In genomic region chr7:1758859-1759521, GRCh38 we compare ENCODE assay signal across 14 cellular contexts.
A peak's percentile ranks its signal among the peaks of the same experiment; 100 is the strongest.
DNase-seq lines count a peak whose midpoint lies in the region; ATAC-seq and TF ChIP-seq lines count a peak whose summit lies in the region.
"Had no signal": no experiment of that assay in that cellular context is flagged by ENCODE, and none has a peak within 500 bp of the region (broad histone marks: within the 10 kb centered on the region; RNA-seq: fewer than 3 reads in every experiment).

No MANE protein-coding gene starts in this region.

- H3K27ac ChIP-seq in SK-N-SH (ENCODE audit: low read depth in 2 of 2, low read length in 1 of 2) (no peak overlapping the region), skeletal muscle tissue (ENCODE audit: low read depth, low read length) (no peak overlapping the region)
- H3K27ac ChIP-seq: GM23248, neutrophil, thyroid gland had no signal

- H3K4me2 ChIP-seq in SK-N-SH = no peak overlapping the region

- 72% methylated on average over 21 of the region's 32 CpGs for WGBS in SK-N-SH (ENCODE audit: low lambda C conversion rate)

- no peaks in the 10 kb centered on the region for H3K4me1 ChIP-seq in SK-N-SH (ENCODE audit: control insufficient read depth in 1 of 2, insufficient read depth in 2 of 2, low read depth in 1 of 2, low read length in 1 of 2)
- H3K4me1 ChIP-seq in skeletal muscle tissue (ENCODE audit: control insufficient read depth in 3 of 3, insufficient read depth in 3 of 3, low read length in 3 of 3) = peaks cover 0 to 12% (median 7%) of the 10 kb centered on the region in 3 donors
- H3K4me1 ChIP-seq: thyroid gland had no signal

- H3K9me3 Mint-ChIP-seq in WTC11 = no peaks in the 10 kb centered on the region

- no peak overlapping the region for H3K4me3 ChIP-seq in SK-N-SH (ENCODE audit: low read depth in 2 of 2, low read length in 1 of 2)
- peak overlapping the region in 2 of 3 donors; percentile 13 to 40 for H3K4me3 ChIP-seq in skeletal muscle tissue (ENCODE audit: low read length in 3 of 3)
- H3K4me3 ChIP-seq: GM23248, thyroid gland had no signal

- H3K4me3 Mint-ChIP-seq in WTC11 = no peak overlapping the region
- H3K4me3 Mint-ChIP-seq: stimulated activated memory B cell treated with anti-CD40 and anti-IgM and Interleukin-4, amounts not matched to agents 10 μg/mL and 1 μg/mL and 100 μg/mL, for 72 hours; T-helper 2 cell treated with Interferon-gamma antibody and Interleukin-4, amounts not matched to agents 5 μg/mL and 100 μg/mL, for 36 hours had no signal

- H3K9me3 ChIP-seq in SK-N-SH = no peaks in the 10 kb centered on the region
- H3K9me3 ChIP-seq in skeletal muscle tissue (ENCODE audit: control insufficient read depth in 3 of 3, low read length in 3 of 3) = peaks cover 0 to 6% (median 5%) of the 10 kb centered on the region in 3 donors
- H3K9me3 ChIP-seq: thyroid gland had no signal

- POLR2A ChIA-PET in SK-N-SH (lab: Yijun Ruan, JAX) = no interaction called here
- POLR2A ChIA-PET in WTC11 (lab: Charles Lee) = no interaction called here

- H4K20me1 ChIP-seq in SK-N-SH (ENCODE audit: insufficient read depth) = no peaks in the 10 kb centered on the region

- TF ChIP-seq CTCF in SK-N-SH (IDR thresholded peaks at IDR 0.05) = no peak
- peak; percentile 6; the same call in 1 of the 2 replicates for TF ChIP-seq CTCF in WTC11 (IDR thresholded peaks at IDR 0.05)

- ATAC-seq in SK-N-SH treated with all-trans-retinoic acid at 6 μM for 48 hours (peak; percentile 31), WTC11 (no peak), left ventricle myocardium superior (peak; percentile 96)
- ATAC-seq: stimulated activated memory B cell treated with anti-CD40 and anti-IgM and Interleukin-4, amounts not matched to agents 10 μg/mL and 1 μg/mL and 100 μg/mL, for 72 hours had no signal

- H3K9me2 ChIP-seq in SK-N-SH = no peaks in the 10 kb centered on the region

- H3K36me3 Mint-ChIP-seq in WTC11 = no peaks in the 10 kb centered on the region
- H3K36me3 Mint-ChIP-seq: stimulated activated memory B cell treated with anti-CD40 and anti-IgM and Interleukin-4, amounts not matched to agents 10 μg/mL and 1 μg/mL and 100 μg/mL, for 72 hours had no signal

- H3K9ac ChIP-seq in SK-N-SH = no peak overlapping the region
- H3K9ac ChIP-seq in skeletal muscle tissue (ENCODE audit: low read depth in 1 of 3, low read length in 3 of 3) = peak overlapping the region in 1 of 3 donors; percentile 64
- H3K9ac ChIP-seq: GM23248 had no signal

- H3K36me3 ChIP-seq in SK-N-SH (replicated peaks in 1 of 2; ENCODE audit: control insufficient read depth in 1 of 2, insufficient read depth in 2 of 2, low read length in 1 of 2) = no peaks in the 10 kb centered on the region
- no peaks in the 10 kb centered on the region for H3K36me3 ChIP-seq in skeletal muscle tissue (ENCODE audit: control insufficient read depth in 3 of 3, insufficient read depth in 3 of 3, low read length in 3 of 3)
- H3K36me3 ChIP-seq: neutrophil, thyroid gland had no signal

- H3K79me2 ChIP-seq in SK-N-SH (ENCODE audit: insufficient read depth) = no peaks in the 10 kb centered on the region

- peaks cover 22% of the 10 kb centered on the region for H3K27me3 Mint-ChIP-seq in WTC11 (ENCODE audit: low read depth)

- peaks cover 18% of the 10 kb centered on the region for H3K4me1 Mint-ChIP-seq in WTC11

- CTCF ChIA-PET in SK-N-SH (lab: Yijun Ruan, JAX) (interaction anchor here (0.5 to 2.8 kb wide), 35 partner anchors 9 to 477 kb away, joined by 3 to 14 read pairs (median 4); no protein-coding TSS in a partner anchor), WTC11 (lab: Charles Lee) (interaction anchor here (0.6 to 3.0 kb wide), 19 partner anchors 8 to 589 kb away, joined by 3 to 21 read pairs (median 4); partner anchors contain the start of gene ELFN1)

- no peaks in the 10 kb centered on the region for H3F3A ChIP-seq in SK-N-SH (replicated peaks; ENCODE audit: insufficient read depth)

- no peak for TF ChIP-seq RAD21 in SK-N-SH (IDR thresholded peaks at IDR 0.05; ENCODE audit: low read length)

- no peak overlapping the region for H2AFZ ChIP-seq in SK-N-SH (ENCODE audit: low read depth)
- H2AFZ ChIP-seq: GM23248 had no signal

- no peak for TF ChIP-seq EP300 in SK-N-SH (IDR thresholded peaks at IDR 0.05; ENCODE audit: borderline replicate concordance in 1 of 2, low read depth in 1 of 2, low read length in 1 of 2)

- H3K27me3 ChIP-seq in SK-N-SH (ENCODE audit: insufficient read depth) (no peaks in the 10 kb centered on the region; the same call in 1 of the 2 replicates), skeletal muscle tissue (ENCODE audit: control insufficient read depth in 3 of 3, insufficient read depth in 3 of 3, low read length in 3 of 3) (peaks cover 24 to 37% (median 27%) of the 10 kb centered on the region in 3 donors)
- H3K27me3 ChIP-seq: neutrophil, thyroid gland had no signal

- DNase-seq in SK-N-SH (no peak), WTC11 (ENCODE audit: low spot score) (no peak), left ventricle myocardium superior (peak; percentile 86), SHP77 treated with DMSO at 0.1 percent for 48 hours (lab: John Stamatoyannopoulos, UW) (no peak), NCI-H1048 (lab: John Stamatoyannopoulos, UW) (no peak), pons (ENCODE audit: low spot score) (no peak)
- DNase-seq: activated CD4-positive, CD25-positive, alpha-beta regulatory T cell treated with anti-CD3 and anti-CD28 coated beads, Interleukin-2, amount 50 U/mL, for 72 hours; thyroid gland had no signal

- no peak overlapping the region for H3K27ac Mint-ChIP-seq in WTC11
- H3K27ac Mint-ChIP-seq: stimulated activated memory B cell treated with anti-CD40 and anti-IgM and Interleukin-4, amounts not matched to agents 10 μg/mL and 1 μg/mL and 100 μg/mL, for 72 hours; T-helper 2 cell treated with Interferon-gamma antibody and Interleukin-4, amounts not matched to agents 5 μg/mL and 100 μg/mL, for 36 hours had no signal

- intact Hi-C loops in left ventricle myocardium superior (cut with micrococcal nuclease) = no loop called here

TF ChIP-seq in SK-N-SH treated with all-trans-retinoic acid at 6 μM for 48 hours, 23 proteins besides CTCF, POLR2A, EP300 and RAD21 (continues in another document):
- no peak for TF ChIP-seq CSDC2 (CRISPR knock-in tag; IDR thresholded peaks at IDR 0.05)
- TF ChIP-seq, protein P1, sequence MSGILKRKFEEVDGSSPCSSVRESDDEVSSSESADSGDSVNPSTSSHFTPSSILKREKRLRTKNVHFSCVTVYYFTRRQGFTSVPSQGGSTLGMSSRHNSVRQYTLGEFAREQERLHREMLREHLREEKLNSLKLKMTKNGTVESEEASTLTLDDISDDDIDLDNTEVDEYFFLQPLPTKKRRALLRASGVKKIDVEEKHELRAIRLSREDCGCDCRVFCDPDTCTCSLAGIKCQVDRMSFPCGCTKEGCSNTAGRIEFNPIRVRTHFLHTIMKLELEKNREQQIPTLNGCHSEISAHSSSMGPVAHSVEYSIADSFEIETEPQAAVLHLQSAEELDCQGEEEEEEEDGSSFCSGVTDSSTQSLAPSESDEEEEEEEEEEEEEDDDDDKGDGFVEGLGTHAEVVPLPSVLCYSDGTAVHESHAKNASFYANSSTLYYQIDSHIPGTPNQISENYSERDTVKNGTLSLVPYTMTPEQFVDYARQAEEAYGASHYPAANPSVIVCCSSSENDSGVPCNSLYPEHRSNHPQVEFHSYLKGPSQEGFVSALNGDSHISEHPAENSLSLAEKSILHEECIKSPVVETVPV (CRISPR knock-in tag; IDR thresholded peaks at IDR 0.05) = no peak
- TF ChIP-seq ISL1 (CRISPR knock-in tag; IDR thresholded peaks at IDR 0.05) = no peak
- no peak for TF ChIP-seq TCF4 (CRISPR knock-in tag; IDR thresholded peaks at IDR 0.05; ENCODE audit: borderline replicate concordance)
- TF ChIP-seq ZC3H10 (CRISPR knock-in tag; IDR thresholded peaks at IDR 0.05) = no peak

TF ChIP-seq in SK-N-SH, 30 proteins besides CTCF, POLR2A, EP300 and RAD21 (continues in another document):
- TF ChIP-seq CHD2 (IDR thresholded peaks at IDR 0.05; ENCODE audit: low read length, partially characterized antibody) (no peak), MAX (IDR thresholded peaks at IDR 0.05; ENCODE audit: low read depth) (no peak), ELF1 (IDR thresholded peaks at IDR 0.05) (no peak), EZH2phosphoT487 (IDR thresholded peaks at IDR 0.05; ENCODE audit: borderline replicate concordance, low read depth) (no peak), TEAD4 (IDR thresholded peaks at IDR 0.05; ENCODE audit: borderline replicate concordance, insufficient read depth) (no peak), TCF12 (IDR thresholded peaks at IDR 0.05) (no peak), FOXJ3 (CRISPR knock-in tag; IDR thresholded peaks at IDR 0.05) (no peak)

TF ChIP-seq in WTC11, 78 proteins besides CTCF, POLR2A, EP300 and RAD21:
- TF ChIP-seq, protein P2, sequence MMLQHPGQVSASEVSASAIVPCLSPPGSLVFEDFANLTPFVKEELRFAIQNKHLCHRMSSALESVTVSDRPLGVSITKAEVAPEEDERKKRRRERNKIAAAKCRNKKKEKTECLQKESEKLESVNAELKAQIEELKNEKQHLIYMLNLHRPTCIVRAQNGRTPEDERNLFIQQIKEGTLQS (CRISPR knock-in tag; conservative IDR thresholded peaks at IDR 0.05) = no peak
- TF ChIP-seq OVOL2 (CRISPR knock-in tag; IDR thresholded peaks at IDR 0.05; ENCODE audit: borderline replicate concordance) = no peak
- TF ChIP-seq CBFB (CRISPR knock-in tag; IDR thresholded peaks at IDR 0.05; ENCODE audit: low read depth) = no peak
- TF ChIP-seq, protein P3, sequence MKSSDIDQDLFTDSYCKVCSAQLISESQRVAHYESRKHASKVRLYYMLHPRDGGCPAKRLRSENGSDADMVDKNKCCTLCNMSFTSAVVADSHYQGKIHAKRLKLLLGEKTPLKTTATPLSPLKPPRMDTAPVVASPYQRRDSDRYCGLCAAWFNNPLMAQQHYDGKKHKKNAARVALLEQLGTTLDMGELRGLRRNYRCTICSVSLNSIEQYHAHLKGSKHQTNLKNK (CRISPR knock-in tag; IDR thresholded peaks at IDR 0.05) = no peak
- TF ChIP-seq, protein P4, sequence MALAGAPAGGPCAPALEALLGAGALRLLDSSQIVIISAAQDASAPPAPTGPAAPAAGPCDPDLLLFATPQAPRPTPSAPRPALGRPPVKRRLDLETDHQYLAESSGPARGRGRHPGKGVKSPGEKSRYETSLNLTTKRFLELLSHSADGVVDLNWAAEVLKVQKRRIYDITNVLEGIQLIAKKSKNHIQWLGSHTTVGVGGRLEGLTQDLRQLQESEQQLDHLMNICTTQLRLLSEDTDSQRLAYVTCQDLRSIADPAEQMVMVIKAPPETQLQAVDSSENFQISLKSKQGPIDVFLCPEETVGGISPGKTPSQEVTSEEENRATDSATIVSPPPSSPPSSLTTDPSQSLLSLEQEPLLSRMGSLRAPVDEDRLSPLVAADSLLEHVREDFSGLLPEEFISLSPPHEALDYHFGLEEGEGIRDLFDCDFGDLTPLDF (CRISPR knock-in tag; IDR thresholded peaks at IDR 0.05) = no peak
- no peak for TF ChIP-seq RORB (CRISPR knock-in tag; IDR thresholded peaks at IDR 0.05)
- TF ChIP-seq JAZF1 (CRISPR knock-in tag; IDR thresholded peaks at IDR 0.05) = no peak

Comparison
In these comparisons a context has a peak if more than half of its experiments do, and no peak if none do; other contexts are left out.
1. H3K4me3 ChIP-seq: peak in skeletal muscle tissue (2 of 3); none in SK-N-SH (0 of 2).